1 cellular context compared by ENCODE assay signal in the genomic region with DNA sequence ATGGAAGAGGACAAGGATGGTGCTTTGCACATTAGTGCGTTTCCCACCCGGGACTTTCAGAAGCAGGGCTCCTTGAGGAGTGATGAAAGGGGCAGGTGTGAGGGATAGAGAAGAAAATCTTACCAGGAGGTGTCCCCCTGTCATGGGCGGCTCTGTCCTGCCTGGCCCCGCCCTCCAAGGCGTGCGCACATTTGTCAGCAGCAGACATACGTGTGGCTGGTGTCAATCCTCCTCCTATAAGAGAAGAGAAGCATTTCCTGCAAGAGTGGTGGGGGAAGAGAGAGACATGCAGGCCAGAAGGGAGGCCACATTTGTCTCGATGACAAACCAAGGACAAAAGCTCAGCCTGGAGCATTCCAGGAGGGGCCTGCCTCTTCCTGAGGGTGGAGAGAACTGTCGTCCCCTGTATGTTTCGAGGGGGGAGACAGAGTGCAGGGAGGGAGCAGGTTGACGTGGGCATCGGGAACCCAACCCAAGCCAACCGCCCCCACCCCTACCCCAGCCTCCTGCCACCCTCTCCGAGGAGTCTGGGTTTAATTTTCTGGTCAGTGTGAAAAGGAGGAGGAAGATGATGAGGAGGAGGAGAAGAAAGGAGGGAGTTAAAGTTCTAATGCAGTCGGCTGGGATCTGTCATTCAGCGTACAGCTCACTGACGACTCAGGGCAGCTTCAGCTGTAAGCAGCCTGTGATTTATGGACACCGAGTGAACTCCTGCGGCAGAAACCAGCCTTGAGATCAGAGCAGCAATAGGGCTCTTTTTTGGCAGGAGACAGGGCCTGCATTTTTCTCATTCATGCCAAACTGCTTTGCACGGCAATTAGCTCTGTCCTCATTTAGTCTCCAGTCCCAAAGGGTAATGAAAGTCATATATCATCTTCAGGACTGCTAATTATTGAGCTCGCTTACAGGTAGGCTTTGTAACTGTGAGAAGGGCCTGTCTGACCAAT.
TF ChIP-seq lines count a peak whose summit lies in the region.

No MANE protein-coding gene starts in this region.

TF ChIP-seq in SK-N-SH, 30 proteins besides CTCF, POLR2A, EP300 and RAD21 (continued from another document):
- TF ChIP-seq USF1 (IDR thresholded peaks at IDR 0.05; ENCODE audit: borderline replicate concordance, low read depth) (no peak), FOSL2 (IDR thresholded peaks at IDR 0.05; ENCODE audit: borderline replicate concordance, low read depth) (no peak), NRF1 (IDR thresholded peaks at IDR 0.05; ENCODE audit: low read depth, low read length) (no peak), PBX3 (IDR thresholded peaks at IDR 0.05) (no peak), MXI1 (IDR thresholded peaks at IDR 0.05; ENCODE audit: low read depth, low read length) (no peak), MEF2A (IDR thresholded peaks at IDR 0.05; ENCODE audit: borderline replicate concordance, low read depth) (no peak), TCF12 (IDR thresholded peaks at IDR 0.05) (no peak), ELF1 (IDR thresholded peaks at IDR 0.05) (no peak), CHD2 (IDR thresholded peaks at IDR 0.05; ENCODE audit: low read length, partially characterized antibody) (no peak), FOXJ3 (CRISPR knock-in tag; IDR thresholded peaks at IDR 0.05) (no peak), RFX5 (IDR thresholded peaks at IDR 0.05; ENCODE audit: low read length) (no peak), GABPA (IDR thresholded peaks at IDR 0.05; ENCODE audit: low read depth) (no peak), SIN3A (IDR thresholded peaks at IDR 0.05; ENCODE audit: borderline replicate concordance, low read depth, low read length) (no peak)
